Comparison of ENCODE assay signal across 8 cellular contexts in genomic region chr6:85419046-85419759, GRCh38. TPM values are rescaled to one million over a fixed set of nuclear protein-coding genes. Genes with fewer than 3 reads are reported as not detected.
DNase-seq lines count a peak whose midpoint lies in the region; ATAC-seq, FAIRE-seq and TF ChIP-seq lines count a peak whose summit lies in the region.
"Had no signal": no experiment of that assay in that cellular context is flagged by ENCODE, and none has a peak within 500 bp of the region (broad histone marks: within the 10 kb centered on the region; RNA-seq: fewer than 3 reads in every experiment).

No MANE protein-coding gene starts in this region.

- WGBS in testis, 2 donors = 26 to 28% methylated on average over 2 of the region's 2 CpGs
- 46 to 63% (median 53%) methylated on average over 2 of the region's 2 CpGs for WGBS in small intestine, 3 donors

- intact Hi-C loops in testis (cut with DNase I; ENCODE audit: low total_unique reads) = no loop called here

- H3K27ac ChIP-seq in testis (peak overlapping the region; percentile 42 to 73), small intestine (ENCODE audit: low read depth in 1 of 2, low read length in 1 of 2) (no peak overlapping the region)

- TF ChIP-seq CTCF in testis (IDR thresholded peaks at IDR 0.05) = no peak

- no peaks in the 10 kb centered on the region for H3K36me3 ChIP-seq in testis (ENCODE audit: low read depth, missing control alignments)
- H3K36me3 ChIP-seq in small intestine (ENCODE audit: control insufficient read depth in 2 of 2, insufficient read depth in 2 of 2, low read length in 2 of 2) = no peaks in the 10 kb centered on the region

- H3K4me3 ChIP-seq in testis (no peak overlapping the region), small intestine (ENCODE audit: low read depth in 1 of 2, low read length in 2 of 2) (no peak overlapping the region)

- no peak for TF ChIP-seq POLR2A in testis (IDR thresholded peaks at IDR 0.05)

- ATAC-seq in GM19328 (IDR thresholded peaks at IDR 0.05; ENCODE audit: unreplicated experiment) = peak; percentile 60
- peak; percentile 73 for ATAC-seq in HG02943 (IDR thresholded peaks at IDR 0.05; ENCODE audit: low read depth, unreplicated experiment)

- FAIRE-seq in small intestine (lab: Jason Lieb, UNC) = no peak

- no peaks in the 10 kb centered on the region for H3K9me3 ChIP-seq in testis
- no peaks in the 10 kb centered on the region for H3K9me3 ChIP-seq in small intestine (ENCODE audit: control insufficient read depth, low read depth)

- peaks cover 31% of the 10 kb centered on the region for H3K4me1 ChIP-seq in testis
- no peaks in the 10 kb centered on the region for H3K4me1 ChIP-seq in small intestine (ENCODE audit: control insufficient read depth in 2 of 2, insufficient read depth in 1 of 2, low read depth in 1 of 2, low read length in 1 of 2)

- no peaks in the 10 kb centered on the region for H3K27me3 ChIP-seq in testis
- H3K27me3 ChIP-seq in small intestine (ENCODE audit: control insufficient read depth in 2 of 2, insufficient read depth in 2 of 2, low read length in 2 of 2) = peaks cover 0 to 2% of the 10 kb centered on the region in 2 donors

- DNase-seq in astrocyte of the hippocampus (ENCODE audit: low read depth, low spot score) (peak; percentile 56), testis (peak; percentile 61), small intestine (no peak), NCI-H1436 treated with DMSO at 0.1 percent for 48 hours (lab: John Stamatoyannopoulos, UW) (no peak), NCI-H1048 (lab: John Stamatoyannopoulos, UW) (no peak)
- DNase-seq: SIG-M5 had no signal

RNA-seq across cellular contexts. Expression of gene NT5E, which starts 30.7 kb away (rescaled TPM):
- 10 to 100 TPM; 32.4 to 33.8 TPM for total RNA-seq in testis
- polyA plus RNA-seq in testis (ENCODE audit: insufficient read depth, low read depth, low replicate concordance) = 32.3 TPM
- polyA plus RNA-seq in small intestine = 10 to 100 TPM in 2 of 3 donors, 1 to 10 TPM in 1; 5.8 to 24.9 (median 11.8) TPM

Comparison
In these comparisons a context has a peak if more than half of its experiments do, and no peak if none do; other contexts are left out.
1. DNase-seq: peak in astrocyte of the hippocampus (single experiment) and testis (single experiment); none in small intestine (single experiment), NCI-H1436 treated with DMSO at 0.1 percent for 48 hours (single experiment) and NCI-H1048 (single experiment).
2. H3K27ac ChIP-seq: peak in testis (2 of 2); none in small intestine (0 of 2).